8 cellular contexts compared by ENCODE assay signal in genomic region chr7:12212051-12212485, GRCh38. TPM values are rescaled to one million over a fixed set of nuclear protein-coding genes. Genes with fewer than 3 reads are reported as not detected.
A peak's percentile ranks its signal among the peaks of the same experiment; 100 is the strongest.
DNase-seq lines count a peak whose midpoint lies in the region; ATAC-seq and TF ChIP-seq lines count a peak whose summit lies in the region.

No MANE protein-coding gene starts in this region.

- H3K9me3 ChIP-seq in breast epithelium (no peaks in the 10 kb centered on the region), mesodermal cell (ENCODE audit: control insufficient read depth, low read length) (no peaks in the 10 kb centered on the region), aorta (ENCODE audit: control insufficient read depth, low read length) (no peaks in the 10 kb centered on the region)

- H3K27ac ChIP-seq in breast epithelium (peak overlapping the region; percentile 90 to 97), mesodermal cell (ENCODE audit: low read depth, low read length, severe bottlenecking) (peak overlapping the region; percentile 87), aorta (ENCODE audit: low read depth in 1 of 2, low read length in 2 of 2) (no peak overlapping the region)

- intact Hi-C loops in breast epithelium (cut with DNase I; ENCODE audit: low total_unique reads): no loop called here
- intact Hi-C loops in aorta (cut with DNase I): no loop called here

- H3K4me1 ChIP-seq in breast epithelium (peaks cover 0 to 6% of the 10 kb centered on the region in 2 donors), mesodermal cell (ENCODE audit: control insufficient read depth, insufficient read depth, low read length, poor library complexity, severe bottlenecking) (no peaks in the 10 kb centered on the region), aorta (ENCODE audit: control insufficient read depth in 1 of 2, insufficient read depth in 2 of 2, low read length in 2 of 2) (no peaks in the 10 kb centered on the region)

- no peak for TF ChIP-seq CTCF in breast epithelium (IDR thresholded peaks at IDR 0.05)

- H3K4me3 ChIP-seq in breast epithelium: peak overlapping the region; percentile 58 to 87 (median 75)
- H3K4me3 ChIP-seq in mesodermal cell (ENCODE audit: extremely low read depth, insufficient read depth, low read length, poor library complexity, severe bottlenecking): peak overlapping the region; percentile 72
- peak overlapping the region; percentile 37 to 63 for H3K4me3 ChIP-seq in aorta (ENCODE audit: low read length in 2 of 2)

- no peak for TF ChIP-seq POLR2A in breast epithelium (IDR thresholded peaks at IDR 0.05)

- peak; percentile 50 for DNase-seq in NCI-H2029 treated with DMSO at 0.1 percent for 48 hours (lab: John Stamatoyannopoulos, UW)
- DNase-seq in NCI-H2029 (lab: John Stamatoyannopoulos, UW): no peak
- DNase-seq in NCI-H460 (ENCODE audit: extremely low read depth, low read depth): peak; percentile 26
- no peak for DNase-seq in breast epithelium (ENCODE audit: low spot score in 2 of 2)
- DNase-seq in aorta: no peak
- no peak for DNase-seq in islet precursor cell

- 64 to 66% methylated on average over 4 of the region's 5 CpGs for WGBS in mesodermal cell (ENCODE audit: insufficient coverage in 2 of 2), 2 experiments
- WGBS in aorta, 2 donors: 37% methylated on average over 5 of the region's 5 CpGs

- H3K36me3 ChIP-seq in breast epithelium: no peaks in the 10 kb centered on the region
- peaks cover 15% of the 10 kb centered on the region for H3K36me3 ChIP-seq in mesodermal cell (ENCODE audit: control insufficient read depth, insufficient read depth, low read length)
- no peaks in the 10 kb centered on the region for H3K36me3 ChIP-seq in aorta (ENCODE audit: control insufficient read depth in 1 of 2, insufficient read depth in 2 of 2, low read length in 1 of 2)

- no peak for ATAC-seq in aorta (ENCODE audit: low FRiP score)
- no peak for ATAC-seq in HG02870 (IDR thresholded peaks at IDR 0.05; ENCODE audit: unreplicated experiment)

- H3K27me3 ChIP-seq in breast epithelium: no peaks in the 10 kb centered on the region
- H3K27me3 ChIP-seq in aorta (ENCODE audit: control insufficient read depth in 1 of 2, insufficient read depth in 2 of 2, low read length in 1 of 2): no peaks in the 10 kb centered on the region

RNA-seq across cellular contexts. Expression of gene TMEM106B, which starts 1.0 kb away (rescaled TPM):
- 159 and 174 TPM in 2 replicates for total RNA-seq in NCI-H460 (2014; rRNA removed; shearing (Covaris generic))
- 98.5 and 164 TPM in 2 replicates for polyA plus RNA-seq in NCI-H460 (2014; cell fraction: nucleus; rRNA removed)
- total RNA-seq in breast epithelium: 10 to 100 TPM; 47.9 to 71.0 (median 61.1) TPM
- polyA plus RNA-seq in mesodermal cell (2013, experiment 1 of 2): 50.0 TPM
- 52.1 TPM for polyA plus RNA-seq in mesodermal cell (2013, experiment 2 of 2)
- total RNA-seq in aorta: 10 to 100 TPM; 40.9 to 41.4 TPM
- 10 to 100 TPM; 12.8 to 15.5 TPM for polyA plus RNA-seq in aorta

Comparison
In these comparisons a context has a peak if more than half of its experiments do, and no peak if none do; other contexts are left out.
1. DNase-seq: peak in NCI-H2029 treated with DMSO at 0.1 percent for 48 hours (single experiment) and NCI-H460 (single experiment); none in NCI-H2029 (single experiment), breast epithelium (0 of 2), aorta (0 of 2) and islet precursor cell (single experiment).
2. H3K27ac ChIP-seq: peak in breast epithelium (2 of 2) and mesodermal cell (single experiment); none in aorta (0 of 2).
3. Peak in every context shown above with its lines, with median percentiles within 50 percentile points of each other: H3K4me3 ChIP-seq.